Comparison of ENCODE assay signal across 1 cellular context in the genomic region with DNA sequence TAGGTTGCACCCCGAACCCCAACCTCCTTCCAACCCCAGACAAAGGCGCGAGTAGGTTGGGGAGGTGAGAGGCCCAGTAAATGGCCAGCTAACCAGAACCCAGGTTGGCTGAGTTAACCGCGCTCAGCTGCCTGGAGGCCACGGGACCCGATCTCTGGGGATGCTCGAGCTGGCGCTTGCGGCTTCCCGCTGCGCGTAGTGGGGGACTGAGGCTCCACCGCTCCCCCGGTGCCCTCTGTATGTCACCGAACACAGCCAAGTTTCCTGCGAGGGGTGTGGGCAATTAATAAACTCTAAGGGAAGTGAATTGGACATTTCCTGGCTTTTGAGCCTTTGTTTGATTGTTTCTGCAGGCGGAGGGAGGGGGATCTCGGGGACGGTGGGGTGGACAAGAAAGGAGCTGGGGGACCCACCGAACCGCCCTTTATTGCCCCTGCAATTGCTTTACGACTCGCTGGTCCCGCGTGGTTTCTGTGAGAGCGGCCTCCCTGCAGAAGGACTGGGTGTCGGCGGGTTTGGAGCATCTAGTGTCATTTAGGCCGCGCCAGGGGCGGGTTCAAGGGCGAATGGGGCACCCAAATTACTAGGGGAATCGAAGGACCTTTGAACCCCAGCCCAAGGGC.
TF ChIP-seq lines count a peak whose summit lies in the region.

No MANE protein-coding gene starts in this region.

TF ChIP-seq in HepG2, 621 proteins besides CTCF, POLR2A, EP300 and RAD21:
- TF ChIP-seq ZNF101 (CRISPR knock-in tag; IDR thresholded peaks at IDR 0.05; ENCODE audit: borderline replicate concordance, low read depth), result no peak
- no peak for TF ChIP-seq ZNF24 (IDR thresholded peaks at IDR 0.05)
- no peak for TF ChIP-seq HNF4A (CRISPR knock-in tag; IDR thresholded peaks at IDR 0.05)
- no peak for TF ChIP-seq CREBL2 (CRISPR knock-in tag; IDR thresholded peaks at IDR 0.05; ENCODE audit: borderline replicate concordance)
- TF ChIP-seq SP1 (IDR thresholded peaks at IDR 0.05), result no peak
- TF ChIP-seq SP1 (CRISPR knock-in tag; IDR thresholded peaks at IDR 0.05), result no peak
- no peak for TF ChIP-seq EED (CRISPR knock-in tag; IDR thresholded peaks at IDR 0.05)
- TF ChIP-seq ADNP (CRISPR knock-in tag; IDR thresholded peaks at IDR 0.05), result no peak
- no peak for TF ChIP-seq ATRX (CRISPR knock-in tag; IDR thresholded peaks at IDR 0.05; ENCODE audit: borderline replicate concordance)
- TF ChIP-seq MBD4 (IDR thresholded peaks at IDR 0.05; ENCODE audit: borderline replicate concordance, low read length), result no peak
